8 cellular contexts compared by ENCODE assay signal in genomic region chr6:144334150-144334708, GRCh38. TPM values are rescaled to one million over a fixed set of nuclear protein-coding genes. Genes with fewer than 3 reads are reported as not detected.
DNase-seq lines count a peak whose midpoint lies in the region; ATAC-seq and TF ChIP-seq lines count a peak whose summit lies in the region.

No MANE protein-coding gene starts in this region.

- intact Hi-C loops in CD4-positive, alpha-beta T cell (cut with DNase I, micrococcal nuclease): loop anchor here (1.0 to 5.0 kb wide), 4 partner anchors 10 to 52 kb away; partner anchors contain the start of gene UTRN (in 1 of the 2)

- no peaks in the 10 kb centered on the region for H3K27me3 ChIP-seq in CD4-positive, alpha-beta T cell (ENCODE audit: control insufficient read depth, insufficient read depth, low read length)
- H3K27me3 ChIP-seq in KMS-11 (ENCODE audit: insufficient read depth, low read depth) (no peaks in the 10 kb centered on the region), mucosa of rectum (ENCODE audit: control insufficient read depth in 2 of 2, insufficient read depth in 2 of 2, low read length in 2 of 2) (no peaks in the 10 kb centered on the region), mesendoderm (ENCODE audit: insufficient read depth, low read length, poor library complexity) (no peaks in the 10 kb centered on the region)

- no peaks in the 10 kb centered on the region for H3K9me3 ChIP-seq in CD4-positive, alpha-beta T cell (ENCODE audit: control insufficient read depth, low read length)
- H3K9me3 ChIP-seq in mucosa of rectum (ENCODE audit: control insufficient read depth in 2 of 2, low read length in 2 of 2): no peaks in the 10 kb centered on the region

- peak overlapping the region; percentile 44 for H3K27ac ChIP-seq in CD4-positive, alpha-beta T cell (ENCODE audit: low read depth, low read length)
- H3K27ac ChIP-seq in KMS-11 (peak overlapping the region; percentile 16; the same call in 1 of the 2 replicates), mucosa of rectum (ENCODE audit: low read depth in 2 of 2, low read length in 2 of 2) (peak overlapping the region; percentile 41 to 71), mesendoderm (ENCODE audit: low read depth, low read length) (no peak overlapping the region)

- H3K79me1 ChIP-seq in mesendoderm (ENCODE audit: low read length): peaks cover 13% of the 10 kb centered on the region

- peak overlapping the region; percentile 29; the same call in 1 of the 2 replicates for H3K9ac ChIP-seq in KMS-11
- H3K9ac ChIP-seq in mucosa of rectum (ENCODE audit: low read depth in 1 of 2, low read length in 2 of 2): peak overlapping the region in 1 of 2 donors; percentile 45
- no peak overlapping the region for H3K9ac ChIP-seq in mesendoderm (ENCODE audit: low read length)

- no peak for TF ChIP-seq CTCF in CD4-positive, alpha-beta T cell (IDR thresholded peaks at IDR 0.05)
- no peak for TF ChIP-seq CTCF in KMS-11 (conservative IDR thresholded peaks at IDR 0.05; ENCODE audit: low read depth, low read length)

- H3K36me3 Mint-ChIP-seq in CD4-positive, alpha-beta T cell (ENCODE audit: low read depth): no peaks in the 10 kb centered on the region

- H3K4me2 ChIP-seq in KMS-11 (peak overlapping the region; percentile 61), mesendoderm (ENCODE audit: low read length) (no peak overlapping the region)

- H2BK15ac ChIP-seq in mesendoderm (replicated peaks; ENCODE audit: low read depth): no peak overlapping the region

- H3K4me1 Mint-ChIP-seq in CD4-positive, alpha-beta T cell (ENCODE audit: low read depth): peaks cover 64% of the 10 kb centered on the region

- no peaks in the 10 kb centered on the region for H3K27me3 Mint-ChIP-seq in CD4-positive, alpha-beta T cell

- no peak overlapping the region for H2AK5ac ChIP-seq in mesendoderm (ENCODE audit: low read length)

- no peak overlapping the region for H3K23ac ChIP-seq in mesendoderm (ENCODE audit: low read length)

- DNase-seq in CD4-positive, alpha-beta T cell: peak; percentile 37 to 80 (median 51)
- DNase-seq in activated CD8-positive, alpha-beta memory T cell treated with anti-CD3 and anti-CD28 coated beads, Interleukin-2, amount 50 U/mL, for 48 hours: peak; percentile 77
- DNase-seq in Ammon's horn (ENCODE audit: low spot score) (no peak), globus pallidus (ENCODE audit: low spot score) (no peak), mesendoderm (no peak)

- no peak overlapping the region for H4K5ac ChIP-seq in mesendoderm (ENCODE audit: low read length)

- no peak overlapping the region for H3K18ac ChIP-seq in mesendoderm (ENCODE audit: low read length)

- H3K56ac ChIP-seq in mesendoderm (ENCODE audit: low read length): no peak overlapping the region

- H3K4me3 ChIP-seq in KMS-11 (IDR thresholded peaks at IDR 0.05; ENCODE audit: insufficient read depth, low read depth, low read length) (no peak overlapping the region), mucosa of rectum (ENCODE audit: low read length in 2 of 2) (peak overlapping the region; percentile 60 to 61), mesendoderm (ENCODE audit: low read length) (no peak overlapping the region)

- H3K36me3 ChIP-seq in KMS-11 (ENCODE audit: insufficient read depth) (no peaks in the 10 kb centered on the region), mucosa of rectum (ENCODE audit: control insufficient read depth in 2 of 2, insufficient read depth in 2 of 2, low read length in 2 of 2) (no peaks in the 10 kb centered on the region), mesendoderm (ENCODE audit: control insufficient read depth, insufficient read depth, low read length) (no peaks in the 10 kb centered on the region)

- peak overlapping the region; percentile 76 for H2AFZ ChIP-seq in KMS-11 (ENCODE audit: low read depth)

- H3K4me3 Mint-ChIP-seq in CD4-positive, alpha-beta T cell: peak overlapping the region; percentile 85

- POLR2A ChIA-PET in CD4-positive, alpha-beta T cell (lab: Charles Lee): interaction anchor here (0.7 to 2.2 kb wide), 6 partner anchors 10 to 232 kb away, joined by 3 to 32 read pairs (median 3); no protein-coding TSS in a partner anchor

- H4K20me1 ChIP-seq in KMS-11 (ENCODE audit: insufficient read depth): no peaks in the 10 kb centered on the region

- H3K79me2 ChIP-seq in KMS-11 (ENCODE audit: insufficient read depth, low read depth) (no peaks in the 10 kb centered on the region), mesendoderm (ENCODE audit: control insufficient read depth, insufficient read depth, low read length) (peaks cover 37% of the 10 kb centered on the region)

- H2BK120ac ChIP-seq in mesendoderm (ENCODE audit: low read depth, low read length): no peak overlapping the region

- ATAC-seq in CD4-positive, alpha-beta T cell (ENCODE audit: poor library complexity): peak; percentile 93
- ATAC-seq in GM21390 (IDR thresholded peaks at IDR 0.05; ENCODE audit: unreplicated experiment): peak; percentile 65

- WGBS in mesendoderm (ENCODE audit: extremely low coverage, insufficient coverage, low lambda C conversion rate): no CpG with 5 or more reads among the region's 12 CpGs

- peak overlapping the region; percentile 85 for H3K27ac Mint-ChIP-seq in CD4-positive, alpha-beta T cell

- H2BK5ac ChIP-seq in mesendoderm (ENCODE audit: low read length): no peak overlapping the region

- H3K4me1 ChIP-seq in KMS-11 (ENCODE audit: low read depth, poor library complexity, severe bottlenecking) (peaks cover 16% of the 10 kb centered on the region), mucosa of rectum (ENCODE audit: control insufficient read depth in 2 of 2, insufficient read depth in 2 of 2, low read length in 2 of 2) (peaks cover 18 to 36% of the 10 kb centered on the region in 2 donors), mesendoderm (ENCODE audit: control insufficient read depth, low read depth, low read length) (peaks cover 13% of the 10 kb centered on the region)

- CTCF ChIA-PET in CD4-positive, alpha-beta T cell (lab: Charles Lee): interaction anchor here (0.8 to 1.2 kb wide), 4 partner anchors 12 to 50 kb away, joined by 3 to 4 read pairs (median 3); no protein-coding TSS in a partner anchor

- no peak overlapping the region for H4K8ac ChIP-seq in mesendoderm (ENCODE audit: low read depth, low read length)

- no peaks in the 10 kb centered on the region for H3K9me3 Mint-ChIP-seq in CD4-positive, alpha-beta T cell

- no peak overlapping the region for H3K4ac ChIP-seq in mesendoderm (ENCODE audit: low read depth, low read length)

RNA-seq across cellular contexts. Expression of gene UTRN, which starts 49.1 kb away (rescaled TPM):
- total RNA-seq in CD4-positive, alpha-beta T cell: 100 to 1,000 TPM; 143 to 153 TPM
- polyA plus RNA-seq in mesendoderm (2013, experiment 1 of 2): 27.5 TPM
- polyA plus RNA-seq in mesendoderm (2013, experiment 2 of 2): 28.9 TPM

Comparison
In these comparisons a context has a peak if more than half of its experiments do, and no peak if none do; other contexts are left out.
1. DNase-seq: peak in CD4-positive, alpha-beta T cell (10 of 10) and activated CD8-positive, alpha-beta memory T cell treated with anti-CD3 and anti-CD28 coated beads, Interleukin-2, amount 50 U/mL, for 48 hours (single experiment); none in Ammon's horn (single experiment), globus pallidus (single experiment) and mesendoderm (single experiment).
2. H3K4me3 ChIP-seq: peak in mucosa of rectum (2 of 2); none in KMS-11 (single experiment) and mesendoderm (single experiment).